ENCODE assay signal across 8 cellular contexts in genomic region chr9:127979333-127980055, GRCh38. TPM values are rescaled to one million over a fixed set of nuclear protein-coding genes. Genes with fewer than 3 reads are reported as not detected.
DNase-seq lines count a peak whose midpoint lies in the region; ATAC-seq, FAIRE-seq and TF ChIP-seq lines count a peak whose summit lies in the region.

No MANE protein-coding gene starts in this region.

- no peaks in the 10 kb centered on the region for H3K36me3 ChIP-seq in thoracic aorta

- no peaks in the 10 kb centered on the region for H3K9me3 ChIP-seq in thoracic aorta

- peak overlapping the region; percentile 67 to 73 for H3K27ac ChIP-seq in thoracic aorta

- DNase-seq in EH (ENCODE audit: low read depth), result peak; percentile 67
- DNase-seq in H54 (ENCODE audit: insufficient read length, low spot score), result peak; percentile 81
- peak; percentile 17 for DNase-seq in SK-MEL-5 (ENCODE audit: low read depth, low spot score)
- DNase-seq in ecto neural progenitor cell (ENCODE audit: low spot score), result peak; percentile 68
- peak; percentile 25 to 57 for DNase-seq in lung microvascular endothelial cell (ENCODE audit: low read depth in 2 of 2)
- no peak for DNase-seq in thoracic aorta (ENCODE audit: low spot score)
- no peak for DNase-seq in SIG-M5 (lab: John Stamatoyannopoulos, UW)

- H3K27me3 ChIP-seq in thoracic aorta (replicated peaks; ENCODE audit: insufficient read depth), result no peaks in the 10 kb centered on the region

- FAIRE-seq in H54 (lab: Jason Lieb, UNC), result no peak

- no peak for TF ChIP-seq CTCF in thoracic aorta (IDR thresholded peaks at IDR 0.05)

- no peak for TF ChIP-seq POLR2A in H54 (IDR thresholded peaks at IDR 0.05; ENCODE audit: low read depth, low read length)

- ATAC-seq in thoracic aorta (ENCODE audit: insufficient number of reproducible peaks, low FRiP score, low read depth) (no peak), GM18858 (IDR thresholded peaks at IDR 0.05; ENCODE audit: unreplicated experiment) (no peak)

- peaks cover 44 to 61% of the 10 kb centered on the region in 2 donors for H3K4me1 ChIP-seq in thoracic aorta (ENCODE audit: control insufficient read depth in 1 of 2, low read depth in 2 of 2)

- in situ Hi-C loops in SK-MEL-5 (cut with HindIII; ENCODE audit: low pct_unique_long_range_greater_than_20kb, low sequenced_read_pairs), result no loop called here

- H3K4me3 ChIP-seq in thoracic aorta, result peak overlapping the region; percentile 95

RNA-seq across cellular contexts. Expression of gene EEIG1, which starts 1.3 kb away (rescaled TPM):
- total RNA-seq in SK-MEL-5 (2014; rRNA removed; shearing (Covaris generic)), result 28.5 and 31.1 TPM in 2 replicates
- 157 and 182 TPM in 2 replicates for polyA plus RNA-seq in SK-MEL-5 (2015; cell fraction: cytosol; rRNA removed)
- 92.1 and 104 TPM in 2 replicates for polyA plus RNA-seq in SK-MEL-5 (2015; cell fraction: nucleus; rRNA removed)
- total RNA-seq in lung microvascular endothelial cell (10.2 and 24.2 TPM in 2 replicates), thoracic aorta (10 to 100 TPM; 20.4 to 26.5 TPM)

RNA-seq across cellular contexts. Expression of gene DPM2, which starts 41.8 kb away (rescaled TPM):
- total RNA-seq in SK-MEL-5 (2014; rRNA removed; shearing (Covaris generic)), result 31.4 and 34.9 TPM in 2 replicates
- 58.5 and 60.3 TPM in 2 replicates for polyA plus RNA-seq in SK-MEL-5 (2015; cell fraction: cytosol; rRNA removed)
- 38.5 and 69.3 TPM in 2 replicates for polyA plus RNA-seq in SK-MEL-5 (2015; cell fraction: nucleus; rRNA removed)
- total RNA-seq in lung microvascular endothelial cell, result 8.9 and 12.3 TPM in 2 replicates
- total RNA-seq in thoracic aorta, result 10 to 100 TPM; 18.8 to 26.0 TPM

RNA-seq across cellular contexts. Expression of gene PIP5KL1, which starts 48.9 kb away (rescaled TPM):
- total RNA-seq in SK-MEL-5 (2014; rRNA removed; shearing (Covaris generic)), result 0.32 TPM in 1 of 2 replicates, not detected in the other
- 0.30 and 1.3 TPM in 2 replicates for polyA plus RNA-seq in SK-MEL-5 (2015; cell fraction: cytosol; rRNA removed)
- polyA plus RNA-seq in SK-MEL-5 (2015; cell fraction: nucleus; rRNA removed), result 1.9 and 4.6 TPM in 2 replicates
- 0.44 and 0.60 TPM in 2 replicates for total RNA-seq in lung microvascular endothelial cell
- total RNA-seq in thoracic aorta, result 1 to 10 TPM; 6.0 to 8.8 TPM

Comparison
In these comparisons a context has a peak if more than half of its experiments do, and no peak if none do; other contexts are left out.
1. DNase-seq: peak in EH (single experiment), H54 (single experiment), SK-MEL-5 (single experiment), ecto neural progenitor cell (single experiment) and lung microvascular endothelial cell (2 of 2); none in thoracic aorta (single experiment) and SIG-M5 (single experiment).